ENCODE assay signal across 24 cellular contexts in the genomic region with DNA sequence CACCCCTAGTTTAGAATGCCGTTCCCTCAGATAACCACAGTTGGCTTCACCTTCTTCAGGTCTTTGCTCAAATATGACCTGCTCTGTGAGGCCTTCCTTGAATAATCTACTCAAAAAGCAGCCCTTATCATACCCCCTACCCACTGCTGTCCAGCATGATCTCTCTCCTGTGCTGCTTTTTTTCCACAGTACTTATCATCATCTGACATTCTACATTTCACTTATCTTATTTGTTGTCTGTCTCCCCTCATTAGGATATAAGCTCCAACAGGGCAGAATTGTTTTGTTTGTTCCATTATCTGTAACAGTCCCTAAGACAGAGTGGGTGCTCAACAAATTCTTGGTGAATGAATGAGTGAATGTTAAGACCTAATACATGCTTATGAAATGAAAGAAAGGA. TPM values are rescaled to one million over a fixed set of nuclear protein-coding genes. Genes with fewer than 3 reads are reported as not detected.
DNase-seq lines count a peak whose midpoint lies in the region; ATAC-seq and TF ChIP-seq lines count a peak whose summit lies in the region.
"Had no signal": no experiment of that assay in that cellular context is flagged by ENCODE, and none has a peak within 500 bp of the region (broad histone marks: within the 10 kb centered on the region; RNA-seq: fewer than 3 reads in every experiment).

No MANE protein-coding gene starts in this region.

- DNase-seq in CD4-positive, alpha-beta T cell = no peak
- DNase-seq in HL-60 (ENCODE audit: low read depth in 1 of 2, low spot score in 1 of 2) (no peak), natural killer cell (no peak), epidermal melanocyte (ENCODE audit: insufficient read length, low spot score) (no peak), globus pallidus (ENCODE audit: low spot score) (no peak), C1 segment of cervical spinal cord (lab: John Stamatoyannopoulos, UW) (no peak)
- DNase-seq in activated naive CD8-positive, alpha-beta T cell treated with anti-CD3 and anti-CD28 coated beads, Interleukin-2, amount 50 U/mL, for 24 hours = no peak
- DNase-seq in stimulated activated CD4-positive, alpha-beta T cell treated with anti-CD3 and anti-CD28 coated beads, Interleukin-4, amount 100 ng/mL, for 4 hours = no peak
- DNase-seq: activated T-cell treated with anti-CD3 and anti-CD28 coated beads, Interleukin-2, amount 50 U/mL, for 1 hour; colonic mucosa; COR-L47; glutamatergic neuron; NCI-H1694; NCI-H2171 treated with DMSO at 0.1 percent for 48 hours; NCI-H69; stimulated activated CD4-positive, alpha-beta T cell treated with anti-CD3 and anti-CD28 coated beads, Interleukin-1b, Interleukin-23, amount 100 ng/mL, for 48 hours; stimulated activated naive CD4-positive, alpha-beta T cell treated with Interleukin-2 at 50 U/mL for 16 hours; T-helper 9 cell; thyroid gland had no signal

- no peak overlapping the region for H3K27ac ChIP-seq in CD4-positive, alpha-beta T cell (ENCODE audit: low read depth, low read length)
- H3K27ac ChIP-seq in HL-60 (replicated peaks) = peak overlapping the region; percentile 22
- H3K27ac ChIP-seq: colonic mucosa, KMS-11, skin epidermis, thyroid gland had no signal

- no peak for TF ChIP-seq CTCF in CD4-positive, alpha-beta T cell (IDR thresholded peaks at IDR 0.05)
- TF ChIP-seq CTCF in HL-60 (IDR thresholded peaks at IDR 0.05; ENCODE audit: insufficient read depth, low read length) (no peak), natural killer cell (IDR thresholded peaks at IDR 0.05) (no peak)

- CTCF ChIA-PET in CD4-positive, alpha-beta T cell (lab: Charles Lee) = interaction anchor here (1.5 kb wide), 1 partner anchor 11 kb away, joined by 3 read pairs; no protein-coding TSS in a partner anchor

- no peak overlapping the region for H3K4me3 Mint-ChIP-seq in CD4-positive, alpha-beta T cell
- no peak overlapping the region for H3K4me3 Mint-ChIP-seq in activated naive CD8-positive, alpha-beta T cell treated with anti-CD3 and anti-CD28 coated beads, Interleukin-2, amount 50 U/mL, for 24 hours
- H3K4me3 Mint-ChIP-seq in natural killer cell = no peak overlapping the region
- H3K4me3 Mint-ChIP-seq: brain had no signal

- ATAC-seq in CD4-positive, alpha-beta T cell (ENCODE audit: poor library complexity) = no peak
- ATAC-seq in activated naive CD8-positive, alpha-beta T cell treated with anti-CD3 and anti-CD28 coated beads, Interleukin-2, amount 50 U/mL, for 24 hours = no peak
- no peak for ATAC-seq in natural killer cell
- ATAC-seq: activated CD4-positive, CD25-positive, alpha-beta regulatory T cell treated with anti-CD3 and anti-CD28 coated beads, Interleukin-2, amount 50 U/mL, for 24 hours had no signal

- no peak overlapping the region for H3K4me3 ChIP-seq in HL-60 (replicated peaks; ENCODE audit: insufficient read depth, low read length)
- H3K4me3 ChIP-seq: colonic mucosa, HAP-1, skin epidermis, thyroid gland had no signal

- intact Hi-C loops in CD4-positive, alpha-beta T cell (cut with DNase I, micrococcal nuclease) = no loop called here
- intact Hi-C loops in natural killer cell (cut with micrococcal nuclease) = no loop called here

- H3K27ac Mint-ChIP-seq in CD4-positive, alpha-beta T cell = peak overlapping the region; percentile 27
- H3K27ac Mint-ChIP-seq in activated naive CD8-positive, alpha-beta T cell treated with anti-CD3 and anti-CD28 coated beads, Interleukin-2, amount 50 U/mL, for 24 hours = peak overlapping the region; percentile 12
- H3K27ac Mint-ChIP-seq in natural killer cell = peak overlapping the region; percentile 50 to 82

- H3K27me3 Mint-ChIP-seq in CD4-positive, alpha-beta T cell = no peaks in the 10 kb centered on the region
- no peaks in the 10 kb centered on the region for H3K27me3 Mint-ChIP-seq in activated naive CD8-positive, alpha-beta T cell treated with anti-CD3 and anti-CD28 coated beads, Interleukin-2, amount 50 U/mL, for 24 hours
- no peaks in the 10 kb centered on the region for H3K27me3 Mint-ChIP-seq in natural killer cell (ENCODE audit: low read depth in 2 of 2)
- H3K27me3 Mint-ChIP-seq: brain had no signal

- H3K36me3 Mint-ChIP-seq in CD4-positive, alpha-beta T cell (ENCODE audit: low read depth) = peaks cover 50% of the 10 kb centered on the region
- H3K36me3 Mint-ChIP-seq in activated naive CD8-positive, alpha-beta T cell treated with anti-CD3 and anti-CD28 coated beads, Interleukin-2, amount 50 U/mL, for 24 hours (ENCODE audit: low read depth) = peaks cover 37% of the 10 kb centered on the region
- H3K36me3 Mint-ChIP-seq in natural killer cell = no peaks in the 10 kb centered on the region

- no peaks in the 10 kb centered on the region for H3K27me3 ChIP-seq in CD4-positive, alpha-beta T cell (ENCODE audit: control insufficient read depth, insufficient read depth, low read length)
- H3K27me3 ChIP-seq in HL-60 (ENCODE audit: insufficient read depth, poor library complexity, severe bottlenecking) = no peaks in the 10 kb centered on the region
- H3K27me3 ChIP-seq: colonic mucosa, thyroid gland had no signal

- H3K9me3 ChIP-seq in CD4-positive, alpha-beta T cell (ENCODE audit: control insufficient read depth, low read length) = no peaks in the 10 kb centered on the region
- H3K9me3 ChIP-seq: colonic mucosa, HAP-1, thyroid gland had no signal

- POLR2A ChIA-PET in CD4-positive, alpha-beta T cell (lab: Charles Lee) = interaction anchor here (1.8 kb wide), 1 partner anchor 16 kb away, joined by 5 read pairs; no protein-coding TSS in a partner anchor

- no peaks in the 10 kb centered on the region for H3K9me3 Mint-ChIP-seq in CD4-positive, alpha-beta T cell
- peaks cover 6% of the 10 kb centered on the region for H3K9me3 Mint-ChIP-seq in activated naive CD8-positive, alpha-beta T cell treated with anti-CD3 and anti-CD28 coated beads, Interleukin-2, amount 50 U/mL, for 24 hours
- H3K9me3 Mint-ChIP-seq in natural killer cell = no peaks in the 10 kb centered on the region

- peaks cover 95% of the 10 kb centered on the region for H3K4me1 Mint-ChIP-seq in CD4-positive, alpha-beta T cell (ENCODE audit: low read depth)
- H3K4me1 Mint-ChIP-seq in activated naive CD8-positive, alpha-beta T cell treated with anti-CD3 and anti-CD28 coated beads, Interleukin-2, amount 50 U/mL, for 24 hours = peaks cover 77% of the 10 kb centered on the region
- peaks cover 86 to 94% of the 10 kb centered on the region in 2 donors for H3K4me1 Mint-ChIP-seq in natural killer cell

RNA-seq across cellular contexts. Expression of a gene that starts 18.1 kb away (rescaled TPM):
- 10 to 100 TPM; 68.6 to 76.3 TPM for total RNA-seq in CD4-positive, alpha-beta T cell
- total RNA-seq in natural killer cell = 100 to 1,000 TPM; 155 TPM

Comparison
In these comparisons a context has a peak if more than half of its experiments do, and no peak if none do; other contexts are left out.
1. H3K27ac Mint-ChIP-seq: peak in every context shown above with its lines; median percentile 66 in natural killer cell; 27 in CD4-positive, alpha-beta T cell; 12 in activated naive CD8-positive, alpha-beta T cell treated with anti-CD3 and anti-CD28 coated beads, Interleukin-2, amount 50 U/mL, for 24 hours.